In the genomic region with DNA sequence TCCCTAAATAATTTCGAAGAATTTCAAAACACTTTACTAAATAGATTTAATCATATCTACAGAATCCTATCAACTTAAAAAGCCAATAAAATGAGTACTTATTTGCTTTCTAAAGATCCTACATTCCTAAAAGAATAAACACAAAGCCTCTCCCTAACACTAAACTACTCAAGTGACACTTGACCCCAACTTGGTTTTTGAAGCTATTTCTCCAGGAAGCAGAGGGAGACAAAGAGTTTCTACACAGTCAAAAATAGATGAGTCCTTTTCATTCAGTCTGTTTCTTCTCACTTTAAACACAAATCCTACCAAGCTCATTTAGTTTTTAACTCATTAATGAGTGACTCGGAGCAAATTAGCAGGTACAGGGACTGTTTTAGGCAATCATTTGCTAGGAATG, we compare ENCODE assay signal across 8 cellular contexts. TPM values are rescaled to one million over a fixed set of nuclear protein-coding genes. Genes with fewer than 3 reads are reported as not detected.
DNase-seq lines count a peak whose midpoint lies in the region; ATAC-seq and TF ChIP-seq lines count a peak whose summit lies in the region.

No MANE protein-coding gene starts in this region.

- H3K4me3 Mint-ChIP-seq in IgD-negative memory B cell: peak overlapping the region; percentile 4 to 86 (median 46)
- H3K4me3 Mint-ChIP-seq in natural killer cell treated with Interleukin-12 subunit alpha and Interleukin-12 subunit beta and Interleukin-15 and Interleukin-18, amount 100 ng/mL, for 72 hours: peak overlapping the region; percentile 89

- peak; percentile 22 to 36 for DNase-seq in AML-193 (lab: John Stamatoyannopoulos, UW)
- no peak for DNase-seq in coronary artery (ENCODE audit: low spot score)
- DNase-seq in natural killer cell treated with Interleukin-12 subunit alpha and Interleukin-12 subunit beta and Interleukin-15 and Interleukin-18, amount 100 ng/mL, for 72 hours (ENCODE audit: low spot score): no peak
- no peak for DNase-seq in activated effector memory CD4-positive, alpha-beta T cell treated with Interleukin-2 at 50 U/mL for 16 hours
- no peak for DNase-seq in NCI-H510A treated with DMSO at 0.1 percent for 48 hours (lab: John Stamatoyannopoulos, UW)
- DNase-seq in hepatic stellate cell (ENCODE audit: low spot score): no peak

- H3K4me1 Mint-ChIP-seq in IgD-negative memory B cell: peaks cover 29 to 38% (median 38%) of the 10 kb centered on the region in 3 donors
- peaks cover 21 to 29% of the 10 kb centered on the region in 2 donors for H3K4me1 Mint-ChIP-seq in natural killer cell treated with Interleukin-12 subunit alpha and Interleukin-12 subunit beta and Interleukin-15 and Interleukin-18, amount 100 ng/mL, for 72 hours (ENCODE audit: low read depth in 2 of 2)

- ATAC-seq in natural killer cell treated with Interleukin-12 subunit alpha and Interleukin-12 subunit beta and Interleukin-15 and Interleukin-18, amount 100 ng/mL, for 72 hours: no peak
- no peak for ATAC-seq in GM19455 (IDR thresholded peaks at IDR 0.05; ENCODE audit: unreplicated experiment)

- H3K27ac Mint-ChIP-seq in IgD-negative memory B cell: peak overlapping the region in 1 of 3 donors; percentile 75
- H3K27ac Mint-ChIP-seq in natural killer cell treated with Interleukin-12 subunit alpha and Interleukin-12 subunit beta and Interleukin-15 and Interleukin-18, amount 100 ng/mL, for 72 hours: peak overlapping the region; percentile 50 to 79

- H3K9me3 Mint-ChIP-seq in IgD-negative memory B cell: no peaks in the 10 kb centered on the region
- no peaks in the 10 kb centered on the region for H3K9me3 Mint-ChIP-seq in natural killer cell treated with Interleukin-12 subunit alpha and Interleukin-12 subunit beta and Interleukin-15 and Interleukin-18, amount 100 ng/mL, for 72 hours

- H3K27ac ChIP-seq in coronary artery: no peak overlapping the region

- H3K27me3 Mint-ChIP-seq in IgD-negative memory B cell: peaks cover 1% of the 10 kb centered on the region
- peaks cover 0 to 5% of the 10 kb centered on the region in 2 donors for H3K27me3 Mint-ChIP-seq in natural killer cell treated with Interleukin-12 subunit alpha and Interleukin-12 subunit beta and Interleukin-15 and Interleukin-18, amount 100 ng/mL, for 72 hours

- TF ChIP-seq CTCF in coronary artery (IDR thresholded peaks at IDR 0.05): no peak

- peak overlapping the region; percentile 90 for H3K4me3 ChIP-seq in coronary artery

- no peaks in the 10 kb centered on the region for H3K36me3 Mint-ChIP-seq in IgD-negative memory B cell
- no peaks in the 10 kb centered on the region for H3K36me3 Mint-ChIP-seq in natural killer cell treated with Interleukin-12 subunit alpha and Interleukin-12 subunit beta and Interleukin-15 and Interleukin-18, amount 100 ng/mL, for 72 hours

RNA-seq across cellular contexts. Expression of a gene that starts 2.1 kb away (rescaled TPM):
- polyA plus RNA-seq in IgD-negative memory B cell: 24.6 TPM
- 10 to 100 TPM; 53.1 to 69.8 TPM for total RNA-seq in natural killer cell treated with Interleukin-12 subunit alpha and Interleukin-12 subunit beta and Interleukin-15 and Interleukin-18, amount 100 ng/mL, for 72 hours

Comparison
In these comparisons a context has a peak if more than half of its experiments do, and no peak if none do; other contexts are left out.
1. DNase-seq: peak in AML-193 (2 of 2); none in coronary artery (single experiment), natural killer cell treated with Interleukin-12 subunit alpha and Interleukin-12 subunit beta and Interleukin-15 and Interleukin-18, amount 100 ng/mL, for 72 hours (single experiment), activated effector memory CD4-positive, alpha-beta T cell treated with Interleukin-2 at 50 U/mL for 16 hours (single experiment), NCI-H510A treated with DMSO at 0.1 percent for 48 hours (single experiment) and hepatic stellate cell (single experiment).